In the genomic region with DNA sequence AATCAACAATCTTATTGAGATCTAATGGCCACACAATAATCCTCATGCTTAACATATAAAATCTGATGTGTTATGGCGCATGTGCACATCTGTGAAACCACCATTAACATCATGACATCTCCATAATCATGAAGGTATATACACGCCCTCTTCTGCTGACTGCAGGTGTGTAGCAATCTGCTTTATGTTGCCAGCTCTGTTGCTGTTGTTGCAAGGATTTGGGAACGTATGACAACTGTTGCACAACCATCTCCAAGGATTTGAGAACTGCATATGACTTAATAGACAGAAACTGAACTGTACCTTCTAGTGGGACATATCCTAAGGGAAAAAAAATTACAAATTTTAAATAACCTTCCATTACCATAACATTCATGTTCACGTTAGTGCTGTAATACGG, we compare ENCODE assay signal across 25 cellular contexts.
DNase-seq lines count a peak whose midpoint lies in the region; ATAC-seq, FAIRE-seq and TF ChIP-seq lines count a peak whose summit lies in the region.
"Had no signal": no experiment of that assay in that cellular context is flagged by ENCODE, and none has a peak within 500 bp of the region (broad histone marks: within the 10 kb centered on the region; RNA-seq: fewer than 3 reads in every experiment).

No MANE protein-coding gene starts in this region.

- no peak overlapping the region for H3K4me3 Mint-ChIP-seq in activated CD8-positive, alpha-beta T cell treated with anti-CD3 and anti-CD28 coated beads, Interleukin-2, amount 10 ng/mL, durations not matched to agents 7 days and 5 days
- H3K4me3 Mint-ChIP-seq: CD14-positive monocyte; CD4-positive, alpha-beta memory T cell; CD4-positive, CD25-positive, alpha-beta regulatory T cell; CD8-positive, alpha-beta memory T cell had no signal

- no peak overlapping the region for H3K27ac Mint-ChIP-seq in activated CD8-positive, alpha-beta T cell treated with anti-CD3 and anti-CD28 coated beads, Interleukin-2, amount 10 ng/mL, durations not matched to agents 7 days and 5 days
- H3K27ac Mint-ChIP-seq: CD14-positive monocyte; CD4-positive, alpha-beta memory T cell; CD4-positive, CD25-positive, alpha-beta regulatory T cell; CD8-positive, alpha-beta memory T cell had no signal

- no peak for TF ChIP-seq CTCF in AG10803 (conservative IDR thresholded peaks at IDR 0.05; ENCODE audit: low read length)
- TF ChIP-seq CTCF in bronchial epithelial cell (IDR thresholded peaks at IDR 0.05; ENCODE audit: insufficient read depth, low read length, severe bottlenecking) = no peak

- POLR2A ChIA-PET in activated CD8-positive, alpha-beta T cell treated with anti-CD3 and anti-CD28 coated beads, Interleukin-2, amount 10 ng/mL, durations not matched to agents 7 days and 5 days (lab: Charles Lee) = no interaction called here

- DNase-seq in AG10803 (ENCODE audit: low read depth) = peak; percentile 2
- peak; percentile 44 for DNase-seq in bronchial epithelial cell (ENCODE audit: low read depth)
- DNase-seq in fibroblast of gingiva (ENCODE audit: low read depth) = peak; percentile 3
- DNase-seq in activated CD8-positive, alpha-beta T cell treated with anti-CD3 and anti-CD28 coated beads, Interleukin-2, amount 10 ng/mL, durations not matched to agents 7 days and 5 days = no peak
- DNase-seq in SHP77 (lab: John Stamatoyannopoulos, UW) = no peak
- DNase-seq: BE2C; C1 segment of cervical spinal cord; CD4-positive, alpha-beta memory T cell; CD4-positive, CD25-positive, alpha-beta regulatory T cell; CD8-positive, alpha-beta memory T cell; COR-L47; DMS 273 treated with DMSO at 0.1 percent for 48 hours; DMS153; DMS53; DMS79; DND-41; EL; GDM1 had no signal

- no peak overlapping the region for H3K4me3 ChIP-seq in AG10803 (ENCODE audit: low read length)
- no peak overlapping the region for H3K4me3 ChIP-seq in bronchial epithelial cell (ENCODE audit: low read depth, low read length)
- H3K4me3 ChIP-seq: A549, BLaER1, GM12878 had no signal

- H3K4me1 Mint-ChIP-seq in activated CD8-positive, alpha-beta T cell treated with anti-CD3 and anti-CD28 coated beads, Interleukin-2, amount 10 ng/mL, durations not matched to agents 7 days and 5 days (ENCODE audit: low read depth) = peaks cover 3% of the 10 kb centered on the region
- H3K4me1 Mint-ChIP-seq: CD14-positive monocyte; CD4-positive, alpha-beta memory T cell; CD4-positive, CD25-positive, alpha-beta regulatory T cell; CD8-positive, alpha-beta memory T cell had no signal

- no peaks in the 10 kb centered on the region for H3K36me3 Mint-ChIP-seq in activated CD8-positive, alpha-beta T cell treated with anti-CD3 and anti-CD28 coated beads, Interleukin-2, amount 10 ng/mL, durations not matched to agents 7 days and 5 days (ENCODE audit: low read depth)
- H3K36me3 Mint-ChIP-seq: CD4-positive, alpha-beta memory T cell; CD4-positive, CD25-positive, alpha-beta regulatory T cell; CD8-positive, alpha-beta memory T cell had no signal

- no peaks in the 10 kb centered on the region for H3K36me3 ChIP-seq in bronchial epithelial cell (ENCODE audit: control insufficient read depth, insufficient read depth, low read length)
- H3K36me3 ChIP-seq: BE2C, BLaER1 had no signal

- H3K9me3 Mint-ChIP-seq in activated CD8-positive, alpha-beta T cell treated with anti-CD3 and anti-CD28 coated beads, Interleukin-2, amount 10 ng/mL, durations not matched to agents 7 days and 5 days (ENCODE audit: insufficient read depth) = no peaks in the 10 kb centered on the region
- H3K9me3 Mint-ChIP-seq: CD14-positive monocyte; CD4-positive, alpha-beta memory T cell; CD4-positive, CD25-positive, alpha-beta regulatory T cell; CD8-positive, alpha-beta memory T cell had no signal

- no peaks in the 10 kb centered on the region for H3K27me3 Mint-ChIP-seq in activated CD8-positive, alpha-beta T cell treated with anti-CD3 and anti-CD28 coated beads, Interleukin-2, amount 10 ng/mL, durations not matched to agents 7 days and 5 days (ENCODE audit: low read depth)
- H3K27me3 Mint-ChIP-seq: CD4-positive, alpha-beta memory T cell; CD4-positive, CD25-positive, alpha-beta regulatory T cell; CD8-positive, alpha-beta memory T cell had no signal

- no peak for FAIRE-seq in bronchial epithelial cell (lab: Jason Lieb, UNC)
- FAIRE-seq: A549, GM12878, GM12892, GM18507 had no signal

- H3K27me3 ChIP-seq in bronchial epithelial cell (ENCODE audit: control insufficient read depth, insufficient read depth, low read length) = no peaks in the 10 kb centered on the region
- H3K27me3 ChIP-seq: BE2C, BLaER1 had no signal

- ATAC-seq in activated CD8-positive, alpha-beta T cell treated with anti-CD3 and anti-CD28 coated beads, Interleukin-2, amount 10 ng/mL, durations not matched to agents 7 days and 5 days = no peak
- no peak for ATAC-seq in GM19463 (IDR thresholded peaks at IDR 0.05; ENCODE audit: unreplicated experiment)
- ATAC-seq: A549, GM12878 had no signal

- CTCF ChIA-PET in activated CD8-positive, alpha-beta T cell treated with anti-CD3 and anti-CD28 coated beads, Interleukin-2, amount 10 ng/mL, durations not matched to agents 7 days and 5 days (lab: Charles Lee) = no interaction called here

Comparison
In these comparisons a context has a peak if more than half of its experiments do, and no peak if none do; other contexts are left out.
1. DNase-seq: peak in AG10803 (single experiment), bronchial epithelial cell (single experiment) and fibroblast of gingiva (single experiment); none in activated CD8-positive, alpha-beta T cell treated with anti-CD3 and anti-CD28 coated beads, Interleukin-2, amount 10 ng/mL, durations not matched to agents 7 days and 5 days (single experiment) and SHP77 (0 of 2).